16 cellular contexts compared by ENCODE assay signal in the genomic region with DNA sequence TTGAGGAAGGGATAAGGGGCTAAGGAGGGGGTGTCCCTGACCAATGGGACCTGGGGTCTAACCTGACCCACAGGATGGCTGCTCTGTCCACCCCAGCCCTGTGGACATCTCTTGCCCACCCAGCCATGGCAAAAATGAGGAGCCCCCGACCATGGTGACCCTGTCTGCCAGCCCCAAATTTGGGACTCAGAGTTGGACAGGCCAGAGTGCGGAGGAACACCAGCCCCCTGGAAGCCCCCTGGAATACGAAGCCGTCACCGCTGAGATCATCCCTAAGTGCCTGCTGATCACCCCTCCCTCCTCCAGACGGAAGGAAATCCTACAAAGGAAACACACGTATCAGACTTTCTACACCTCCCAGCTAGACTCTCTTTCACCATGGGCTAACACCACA.
A peak's percentile ranks its signal among the peaks of the same experiment; 100 is the strongest.
DNase-seq lines count a peak whose midpoint lies in the region; ATAC-seq, FAIRE-seq and TF ChIP-seq lines count a peak whose summit lies in the region.
"Had no signal": no experiment of that assay in that cellular context is flagged by ENCODE, and none has a peak within 500 bp of the region (broad histone marks: within the 10 kb centered on the region; RNA-seq: fewer than 3 reads in every experiment).

No MANE protein-coding gene starts in this region.

- ATAC-seq in A549: no peak
- no peak for ATAC-seq in activated T-cell treated with anti-CD3 and anti-CD28 coated beads, Interleukin-2, amount 50 U/mL, for 72 hours (replicated peaks in 1 of 2)

- H2AFZ ChIP-seq in mammary epithelial cell (ENCODE audit: low read depth, low read length): no peak overlapping the region

- no peak for TF ChIP-seq EP300 in A549 (IDR thresholded peaks at IDR 0.05)

- peaks cover 28% of the 10 kb centered on the region for H3K4me1 ChIP-seq in A549
- peaks cover 18% of the 10 kb centered on the region for H3K4me1 ChIP-seq in mammary epithelial cell (ENCODE audit: insufficient read depth, low read length)

- no peaks in the 10 kb centered on the region for H4K20me1 ChIP-seq in mammary epithelial cell (ENCODE audit: insufficient read depth, low read length)

- peak overlapping the region in 2 of 4 donors; percentile 73 to 82 for H3K4me3 Mint-ChIP-seq in IgD-negative memory B cell
- H3K4me3 Mint-ChIP-seq in activated T-cell treated with anti-CD3 and anti-CD28 coated beads, Interleukin-2, amount 50 U/mL, for 72 hours: no peak overlapping the region
- no peak overlapping the region for H3K4me3 Mint-ChIP-seq in activated naive CD4-positive, alpha-beta T cell treated with anti-CD3 and anti-CD28 coated beads, Interleukin-2, amount 10 ng/mL, durations not matched to agents 7 days and 5 days
- H3K4me3 Mint-ChIP-seq in activated T-helper 2 cell treated with anti-CD3 and anti-CD28 coated beads, Interferon-gamma antibody, Interleukin-2, Interleukin-4, amounts not matched to agents 10 μg/mL and 5 μg/mL and 100 μg/mL, durations not matched to agents 14 hours and 24 hours and 36 hours (ENCODE audit: low read depth): no peak overlapping the region
- H3K4me3 Mint-ChIP-seq: activated naive CD4-positive, alpha-beta T cell treated with anti-CD3 and anti-CD28 coated beads, Interleukin-2, amount 50 U/mL, for 24 hours; neural crest cell had no signal

- CTCF ChIA-PET in A549 (lab: Yijun Ruan, JAX): interaction anchor here (1.1 kb wide), 1 partner anchor 14 kb away, joined by 4 read pairs; no protein-coding TSS in a partner anchor
- CTCF ChIA-PET in mammary epithelial cell (lab: Charles Lee; ENCODE audit: low non-redundant PET): no interaction called here
- CTCF ChIA-PET in activated naive CD4-positive, alpha-beta T cell treated with anti-CD3 and anti-CD28 coated beads, Interleukin-2, amount 10 ng/mL, durations not matched to agents 7 days and 5 days (lab: Charles Lee): no interaction called here

- BruUV-seq in mammary epithelial cell (replicated peaks; lab: Mats Ljungman, UMichigan): no TSS peak

- H3K36me3 ChIP-seq in mammary epithelial cell (ENCODE audit: insufficient read depth, low read length): no peaks in the 10 kb centered on the region

- no peaks in the 10 kb centered on the region for H3K27me3 ChIP-seq in mammary epithelial cell (ENCODE audit: insufficient read depth, low read length)

- dilution Hi-C loops in mammary epithelial cell (cut with HindIII; ENCODE audit: low sequenced_read_pairs): no loop called here

- H3K9ac ChIP-seq in mammary epithelial cell (ENCODE audit: insufficient read depth, low read length): no peak overlapping the region

- POLR2A ChIA-PET in A549 (lab: Yijun Ruan, JAX): interaction anchor here (1.0 kb wide), 1 partner anchor 33 kb away, joined by 5 read pairs; no protein-coding TSS in a partner anchor

- WGBS in A549 (ENCODE audit: missing lambda C conversion rate): 98% methylated on average over 5 of the region's 7 CpGs
- 100% methylated on average over 6 of the region's 7 CpGs for WGBS in mammary epithelial cell (ENCODE audit: low coverage, missing lambda C conversion rate)

- intact Hi-C loops in mammary epithelial cell (cut with micrococcal nuclease): no loop called here
- intact Hi-C loops in posterior vena cava (cut with DNase I): no loop called here
- intact Hi-C loops in activated T-helper 2 cell treated with anti-CD3 and anti-CD28 coated beads, Interferon-gamma antibody, Interleukin-2, Interleukin-4, amounts not matched to agents 10 μg/mL and 5 μg/mL and 100 μg/mL, durations not matched to agents 14 hours and 24 hours and 36 hours (cut with micrococcal nuclease): no loop called here

- H3K9me3 Mint-ChIP-seq in IgD-negative memory B cell: no peaks in the 10 kb centered on the region
- H3K9me3 Mint-ChIP-seq in activated T-cell treated with anti-CD3 and anti-CD28 coated beads, Interleukin-2, amount 50 U/mL, for 72 hours: no peaks in the 10 kb centered on the region
- H3K9me3 Mint-ChIP-seq in activated naive CD4-positive, alpha-beta T cell treated with anti-CD3 and anti-CD28 coated beads, Interleukin-2, amount 10 ng/mL, durations not matched to agents 7 days and 5 days: no peaks in the 10 kb centered on the region
- H3K9me3 Mint-ChIP-seq in activated T-helper 2 cell treated with anti-CD3 and anti-CD28 coated beads, Interferon-gamma antibody, Interleukin-2, Interleukin-4, amounts not matched to agents 10 μg/mL and 5 μg/mL and 100 μg/mL, durations not matched to agents 14 hours and 24 hours and 36 hours: no peaks in the 10 kb centered on the region
- H3K9me3 Mint-ChIP-seq: activated naive CD4-positive, alpha-beta T cell treated with anti-CD3 and anti-CD28 coated beads, Interleukin-2, amount 50 U/mL, for 24 hours; neural crest cell had no signal

- H3K27ac Mint-ChIP-seq in IgD-negative memory B cell: peak overlapping the region in 2 of 3 donors; percentile 33 to 87
- no peak overlapping the region for H3K27ac Mint-ChIP-seq in activated T-cell treated with anti-CD3 and anti-CD28 coated beads, Interleukin-2, amount 50 U/mL, for 72 hours
- no peak overlapping the region for H3K27ac Mint-ChIP-seq in activated naive CD4-positive, alpha-beta T cell treated with anti-CD3 and anti-CD28 coated beads, Interleukin-2, amount 10 ng/mL, durations not matched to agents 7 days and 5 days
- no peak overlapping the region for H3K27ac Mint-ChIP-seq in activated T-helper 2 cell treated with anti-CD3 and anti-CD28 coated beads, Interferon-gamma antibody, Interleukin-2, Interleukin-4, amounts not matched to agents 10 μg/mL and 5 μg/mL and 100 μg/mL, durations not matched to agents 14 hours and 24 hours and 36 hours

- TF ChIP-seq POLR2A in A549 (IDR thresholded peaks at IDR 0.05; ENCODE audit: low read length): no peak

- DNase-seq in A549 (ENCODE audit: low read depth in 1 of 2, low spot score in 1 of 2) (no peak), mammary epithelial cell (no peak), posterior vena cava (ENCODE audit: low spot score) (peak; percentile 60), DMS79 treated with DMSO at 0.1 percent for 48 hours (lab: John Stamatoyannopoulos, UW) (no peak)
- DNase-seq in activated T-cell treated with anti-CD3 and anti-CD28 coated beads, Interleukin-2, amount 50 U/mL, for 72 hours: no peak
- DNase-seq in activated naive CD4-positive, alpha-beta T cell treated with anti-CD3 and anti-CD28 coated beads, Interleukin-2, amount 10 ng/mL, durations not matched to agents 7 days and 5 days: no peak
- DNase-seq in activated T-helper 2 cell treated with anti-CD3 and anti-CD28 coated beads, Interferon-gamma antibody, Interleukin-2, Interleukin-4, amounts not matched to agents 10 μg/mL and 5 μg/mL and 100 μg/mL, durations not matched to agents 14 hours and 24 hours and 36 hours (ENCODE audit: low spot score): no peak
- DNase-seq: activated CD4-positive, alpha-beta T cell treated with anti-CD3 and anti-CD28 coated beads for 4 hours; Caco-2; NCI-H1694; T-helper 9 cell had no signal

- H3K79me2 ChIP-seq in mammary epithelial cell (ENCODE audit: insufficient read depth, low read length): no peaks in the 10 kb centered on the region

- H3K27me3 Mint-ChIP-seq in IgD-negative memory B cell: peaks cover 27% of the 10 kb centered on the region
- peaks cover 10% of the 10 kb centered on the region for H3K27me3 Mint-ChIP-seq in activated T-cell treated with anti-CD3 and anti-CD28 coated beads, Interleukin-2, amount 50 U/mL, for 72 hours (ENCODE audit: low read depth)
- H3K27me3 Mint-ChIP-seq in activated naive CD4-positive, alpha-beta T cell treated with anti-CD3 and anti-CD28 coated beads, Interleukin-2, amount 10 ng/mL, durations not matched to agents 7 days and 5 days: peaks cover 4% of the 10 kb centered on the region
- peaks cover 7% of the 10 kb centered on the region for H3K27me3 Mint-ChIP-seq in activated T-helper 2 cell treated with anti-CD3 and anti-CD28 coated beads, Interferon-gamma antibody, Interleukin-2, Interleukin-4, amounts not matched to agents 10 μg/mL and 5 μg/mL and 100 μg/mL, durations not matched to agents 14 hours and 24 hours and 36 hours (ENCODE audit: low read depth)
- H3K27me3 Mint-ChIP-seq: activated naive CD4-positive, alpha-beta T cell treated with anti-CD3 and anti-CD28 coated beads, Interleukin-2, amount 50 U/mL, for 24 hours had no signal

- peaks cover 2% of the 10 kb centered on the region for H3K36me3 Mint-ChIP-seq in IgD-negative memory B cell
- H3K36me3 Mint-ChIP-seq in activated T-cell treated with anti-CD3 and anti-CD28 coated beads, Interleukin-2, amount 50 U/mL, for 72 hours (ENCODE audit: insufficient read depth in 2 of 2): no peaks in the 10 kb centered on the region
- H3K36me3 Mint-ChIP-seq in activated naive CD4-positive, alpha-beta T cell treated with anti-CD3 and anti-CD28 coated beads, Interleukin-2, amount 10 ng/mL, durations not matched to agents 7 days and 5 days: no peaks in the 10 kb centered on the region
- no peaks in the 10 kb centered on the region for H3K36me3 Mint-ChIP-seq in activated T-helper 2 cell treated with anti-CD3 and anti-CD28 coated beads, Interferon-gamma antibody, Interleukin-2, Interleukin-4, amounts not matched to agents 10 μg/mL and 5 μg/mL and 100 μg/mL, durations not matched to agents 14 hours and 24 hours and 36 hours (ENCODE audit: low read depth)
- H3K36me3 Mint-ChIP-seq: activated naive CD4-positive, alpha-beta T cell treated with anti-CD3 and anti-CD28 coated beads, Interleukin-2, amount 50 U/mL, for 24 hours had no signal

- H3K4me2 ChIP-seq in A549: peak overlapping the region; percentile 42
- H3K4me2 ChIP-seq in mammary epithelial cell (ENCODE audit: insufficient read depth, low read depth, low read length): peak overlapping the region; percentile 43

- H3K9me3 ChIP-seq in A549: no peaks in the 10 kb centered on the region
- H3K9me3 ChIP-seq in mammary epithelial cell (replicated peaks; ENCODE audit: insufficient read depth, low read length): no peaks in the 10 kb centered on the region
- H3K9me3 ChIP-seq: Caco-2 had no signal

- TF ChIP-seq CTCF in A549 (IDR thresholded peaks at IDR 0.05) (no peak), mammary epithelial cell (conservative IDR thresholded peaks at IDR 0.05 in 1 of 2, IDR thresholded peaks at IDR 0.05 in 1 of 2; ENCODE audit: extremely low read depth in 1 of 2, insufficient read depth in 1 of 2, low read depth in 1 of 2, low read length in 2 of 2) (no peak)

- no peak for FAIRE-seq in A549 (lab: Jason Lieb, UNC)
- FAIRE-seq: bronchial epithelial cell, kidney had no signal

- H3K4me3 ChIP-seq in A549: no peak overlapping the region
- no peak overlapping the region for H3K4me3 ChIP-seq in mammary epithelial cell (replicated peaks in 1 of 3; ENCODE audit: insufficient read depth in 1 of 3, low read depth in 2 of 3, low read length in 3 of 3)

- TF ChIP-seq RAD21 in A549 (conservative IDR thresholded peaks at IDR 0.05 in 1 of 2, IDR thresholded peaks at IDR 0.05 in 1 of 2): no peak

- in situ Hi-C loops in mammary epithelial cell (cut with MboI; ENCODE audit: low sequenced_read_pairs in 2 of 2): no loop called here

- peaks cover 21 to 44% (median 34%) of the 10 kb centered on the region in 3 donors for H3K4me1 Mint-ChIP-seq in IgD-negative memory B cell
- H3K4me1 Mint-ChIP-seq in activated T-cell treated with anti-CD3 and anti-CD28 coated beads, Interleukin-2, amount 50 U/mL, for 72 hours (ENCODE audit: low read depth): peaks cover 8% of the 10 kb centered on the region
- no peaks in the 10 kb centered on the region for H3K4me1 Mint-ChIP-seq in activated naive CD4-positive, alpha-beta T cell treated with anti-CD3 and anti-CD28 coated beads, Interleukin-2, amount 10 ng/mL, durations not matched to agents 7 days and 5 days
- H3K4me1 Mint-ChIP-seq in activated T-helper 2 cell treated with anti-CD3 and anti-CD28 coated beads, Interferon-gamma antibody, Interleukin-2, Interleukin-4, amounts not matched to agents 10 μg/mL and 5 μg/mL and 100 μg/mL, durations not matched to agents 14 hours and 24 hours and 36 hours (ENCODE audit: low read depth): peaks cover 7% of the 10 kb centered on the region
- H3K4me1 Mint-ChIP-seq: activated naive CD4-positive, alpha-beta T cell treated with anti-CD3 and anti-CD28 coated beads, Interleukin-2, amount 50 U/mL, for 24 hours had no signal

- H3K27ac ChIP-seq in A549 (peak overlapping the region; percentile 67 to 86), mammary epithelial cell (ENCODE audit: insufficient read depth, low read depth, low read length) (peak overlapping the region; percentile 66)

Comparison
In these comparisons a context has a peak if more than half of its experiments do, and no peak if none do; other contexts are left out.
1. H3K27ac Mint-ChIP-seq: peak in IgD-negative memory B cell (2 of 3); none in activated T-cell treated with anti-CD3 and anti-CD28 coated beads, Interleukin-2, amount 50 U/mL, for 72 hours (single experiment), activated naive CD4-positive, alpha-beta T cell treated with anti-CD3 and anti-CD28 coated beads, Interleukin-2, amount 10 ng/mL, durations not matched to agents 7 days and 5 days (single experiment) and activated T-helper 2 cell treated with anti-CD3 and anti-CD28 coated beads, Interferon-gamma antibody, Interleukin-2, Interleukin-4, amounts not matched to agents 10 μg/mL and 5 μg/mL and 100 μg/mL, durations not matched to agents 14 hours and 24 hours and 36 hours (single experiment).